In genomic region chr9:109919736-109920408, GRCh38 we compare ENCODE assay signal across 23 cellular contexts.
DNase-seq lines count a peak whose midpoint lies in the region; ATAC-seq and TF ChIP-seq lines count a peak whose summit lies in the region.
"Had no signal": no experiment of that assay in that cellular context is flagged by ENCODE, and none has a peak within 500 bp of the region (broad histone marks: within the 10 kb centered on the region; RNA-seq: fewer than 3 reads in every experiment).

No MANE protein-coding gene starts in this region.

- no peaks in the 10 kb centered on the region for H3K9me3 Mint-ChIP-seq in activated T-cell treated with anti-CD3 and anti-CD28 coated beads, Interleukin-2, amount 50 U/mL, for 72 hours
- no peaks in the 10 kb centered on the region for H3K9me3 Mint-ChIP-seq in activated T-cell treated with anti-CD3 and anti-CD28 coated beads, Interleukin-2, amount 50 U/mL, for 4 hours
- peaks cover 3% of the 10 kb centered on the region for H3K9me3 Mint-ChIP-seq in activated T-helper 2 cell treated with anti-CD3 and anti-CD28 coated beads, Interferon-gamma antibody, Interleukin-2, Interleukin-4, amounts not matched to agents 10 μg/mL and 5 μg/mL and 100 μg/mL, durations not matched to agents 14 hours and 24 hours and 36 hours
- H3K9me3 Mint-ChIP-seq: mesothelial cell of epicardium had no signal

- H3K36me3 Mint-ChIP-seq in activated T-cell treated with anti-CD3 and anti-CD28 coated beads, Interleukin-2, amount 50 U/mL, for 72 hours (ENCODE audit: insufficient read depth in 2 of 2), result peaks cover 0 to 2% of the 10 kb centered on the region in 2 donors
- H3K36me3 Mint-ChIP-seq in activated T-cell treated with anti-CD3 and anti-CD28 coated beads, Interleukin-2, amount 50 U/mL, for 4 hours (ENCODE audit: insufficient read depth), result no peaks in the 10 kb centered on the region
- no peaks in the 10 kb centered on the region for H3K36me3 Mint-ChIP-seq in activated T-helper 2 cell treated with anti-CD3 and anti-CD28 coated beads, Interferon-gamma antibody, Interleukin-2, Interleukin-4, amounts not matched to agents 10 μg/mL and 5 μg/mL and 100 μg/mL, durations not matched to agents 14 hours and 24 hours and 36 hours (ENCODE audit: low read depth)

- H3K27me3 ChIP-seq in MM.1S (replicated peaks; ENCODE audit: insufficient read depth, low read length), result no peaks in the 10 kb centered on the region
- H3K27me3 ChIP-seq: BLaER1 treated with 17β-estradiol and CSF1 and Interleukin-3, amounts not matched to agents 10 nM and 100 nM; dorsolateral prefrontal cortex; esophagus squamous epithelium; tibial nerve had no signal

- no peaks in the 10 kb centered on the region for H3K9me2 ChIP-seq in MM.1S (replicated peaks; ENCODE audit: insufficient read depth, low read length)

- peak overlapping the region; percentile 95 for H3K4me2 ChIP-seq in MM.1S (ENCODE audit: low read depth, low read length)

- peaks cover 38% of the 10 kb centered on the region for H3F3A ChIP-seq in MM.1S (ENCODE audit: insufficient read depth, low read length)

- peaks cover 67% of the 10 kb centered on the region for H3K4me1 Mint-ChIP-seq in activated T-cell treated with anti-CD3 and anti-CD28 coated beads, Interleukin-2, amount 50 U/mL, for 72 hours (ENCODE audit: low read depth)
- peaks cover 26% of the 10 kb centered on the region for H3K4me1 Mint-ChIP-seq in activated T-cell treated with anti-CD3 and anti-CD28 coated beads, Interleukin-2, amount 50 U/mL, for 4 hours (ENCODE audit: low read depth)
- H3K4me1 Mint-ChIP-seq in activated T-helper 2 cell treated with anti-CD3 and anti-CD28 coated beads, Interferon-gamma antibody, Interleukin-2, Interleukin-4, amounts not matched to agents 10 μg/mL and 5 μg/mL and 100 μg/mL, durations not matched to agents 14 hours and 24 hours and 36 hours (ENCODE audit: low read depth), result peaks cover 52% of the 10 kb centered on the region

- intact Hi-C loops in activated T-helper 2 cell treated with anti-CD3 and anti-CD28 coated beads, Interferon-gamma antibody, Interleukin-2, Interleukin-4, amounts not matched to agents 10 μg/mL and 5 μg/mL and 100 μg/mL, durations not matched to agents 14 hours and 24 hours and 36 hours (cut with micrococcal nuclease), result no loop called here

- no peaks in the 10 kb centered on the region for H4K20me1 ChIP-seq in MM.1S (ENCODE audit: insufficient read depth, low read length)
- H4K20me1 ChIP-seq: BLaER1 treated with 17β-estradiol and CSF1 and Interleukin-3, amounts not matched to agents 10 nM and 100 nM had no signal

- ATAC-seq in activated T-cell treated with anti-CD3 and anti-CD28 coated beads, Interleukin-2, amount 50 U/mL, for 72 hours (replicated peaks in 1 of 2), result no peak
- no peak for ATAC-seq in activated T-cell treated with anti-CD3 and anti-CD28 coated beads, Interleukin-2, amount 50 U/mL, for 4 hours
- ATAC-seq in GM21737 (IDR thresholded peaks at IDR 0.05; ENCODE audit: unreplicated experiment), result no peak
- ATAC-seq: HepG2, Right ventricle myocardium inferior, sciatic nerve had no signal

- peak overlapping the region; percentile 68 for H2AFZ ChIP-seq in MM.1S (ENCODE audit: low read length)

- H3K4me3 ChIP-seq in MM.1S (ENCODE audit: low read length), result no peak overlapping the region
- H3K4me3 ChIP-seq: BLaER1 treated with 17β-estradiol and CSF1 and Interleukin-3, amounts not matched to agents 10 nM and 100 nM; dorsolateral prefrontal cortex; esophagus squamous epithelium; prostate gland; tibial nerve had no signal

- no peaks in the 10 kb centered on the region for H3K27me3 Mint-ChIP-seq in activated T-cell treated with anti-CD3 and anti-CD28 coated beads, Interleukin-2, amount 50 U/mL, for 72 hours (ENCODE audit: low read depth)
- no peaks in the 10 kb centered on the region for H3K27me3 Mint-ChIP-seq in activated T-cell treated with anti-CD3 and anti-CD28 coated beads, Interleukin-2, amount 50 U/mL, for 4 hours (ENCODE audit: low read depth)
- no peaks in the 10 kb centered on the region for H3K27me3 Mint-ChIP-seq in activated T-helper 2 cell treated with anti-CD3 and anti-CD28 coated beads, Interferon-gamma antibody, Interleukin-2, Interleukin-4, amounts not matched to agents 10 μg/mL and 5 μg/mL and 100 μg/mL, durations not matched to agents 14 hours and 24 hours and 36 hours (ENCODE audit: low read depth)

- H3K9me3 ChIP-seq in MM.1S (replicated peaks; ENCODE audit: insufficient read depth, low read length), result no peaks in the 10 kb centered on the region
- H3K9me3 ChIP-seq: esophagus squamous epithelium, prostate gland, tibial nerve had no signal

- peaks cover 4% of the 10 kb centered on the region; the same call in 1 of the 2 replicates for H3K79me2 ChIP-seq in MM.1S (ENCODE audit: low read length)

- peak overlapping the region; percentile 17; the same call in 1 of the 2 replicates for H3K9ac ChIP-seq in MM.1S (ENCODE audit: low read length)

- DNase-seq in activated T-cell treated with anti-CD3 and anti-CD28 coated beads, Interleukin-2, amount 50 U/mL, for 72 hours, result no peak
- no peak for DNase-seq in activated T-cell treated with anti-CD3 and anti-CD28 coated beads, Interleukin-2, amount 50 U/mL, for 4 hours
- peak; percentile 77 for DNase-seq in MM.1S
- no peak for DNase-seq in activated T-helper 2 cell treated with anti-CD3 and anti-CD28 coated beads, Interferon-gamma antibody, Interleukin-2, Interleukin-4, amounts not matched to agents 10 μg/mL and 5 μg/mL and 100 μg/mL, durations not matched to agents 14 hours and 24 hours and 36 hours (ENCODE audit: low spot score)
- no peak for DNase-seq in GM13977 (ENCODE audit: low spot score)
- no peak for DNase-seq in NCI-H510A treated with DMSO at 0.1 percent for 48 hours (lab: John Stamatoyannopoulos, UW)
- DNase-seq: activated CD4-positive, alpha-beta T cell treated with anti-CD3 and anti-CD28 coated beads for 4 hours; COR-L47; dorsolateral prefrontal cortex; esophagus squamous epithelium; kidney; NCI-H1092; NCI-H1694; NCI-H446 treated with DMSO at 0.1 percent for 48 hours; stimulated activated CD4-positive, alpha-beta T cell treated with anti-CD3 and anti-CD28 coated beads, Interleukin-2, amount 100 ng/mL, for 48 hours had no signal

- peak overlapping the region; percentile 21 to 50 for H3K4me3 Mint-ChIP-seq in activated T-cell treated with anti-CD3 and anti-CD28 coated beads, Interleukin-2, amount 50 U/mL, for 72 hours
- no peak overlapping the region for H3K4me3 Mint-ChIP-seq in activated T-cell treated with anti-CD3 and anti-CD28 coated beads, Interleukin-2, amount 50 U/mL, for 4 hours
- no peak overlapping the region for H3K4me3 Mint-ChIP-seq in activated T-helper 2 cell treated with anti-CD3 and anti-CD28 coated beads, Interferon-gamma antibody, Interleukin-2, Interleukin-4, amounts not matched to agents 10 μg/mL and 5 μg/mL and 100 μg/mL, durations not matched to agents 14 hours and 24 hours and 36 hours (ENCODE audit: low read depth)
- H3K4me3 Mint-ChIP-seq: mesothelial cell of epicardium had no signal

- H3K4me1 ChIP-seq in MM.1S (ENCODE audit: low read length), result peaks cover 60% of the 10 kb centered on the region
- H3K4me1 ChIP-seq: prostate gland, tibial nerve had no signal

- H3K36me3 ChIP-seq in MM.1S (replicated peaks; ENCODE audit: insufficient read depth, low read length), result no peaks in the 10 kb centered on the region
- H3K36me3 ChIP-seq: BLaER1 treated with 17β-estradiol and CSF1 and Interleukin-3, amounts not matched to agents 10 nM and 100 nM; esophagus squamous epithelium; prostate gland; tibial nerve had no signal

- H3K27ac Mint-ChIP-seq in activated T-cell treated with anti-CD3 and anti-CD28 coated beads, Interleukin-2, amount 50 U/mL, for 72 hours, result peak overlapping the region; percentile 64
- peak overlapping the region; percentile 73 for H3K27ac Mint-ChIP-seq in activated T-helper 2 cell treated with anti-CD3 and anti-CD28 coated beads, Interferon-gamma antibody, Interleukin-2, Interleukin-4, amounts not matched to agents 10 μg/mL and 5 μg/mL and 100 μg/mL, durations not matched to agents 14 hours and 24 hours and 36 hours
- H3K27ac Mint-ChIP-seq: mesothelial cell of epicardium had no signal

- H3K27ac ChIP-seq in MM.1S (ENCODE audit: low read length), result peak overlapping the region; percentile 100
- H3K27ac ChIP-seq: BLaER1 treated with 17β-estradiol and CSF1 and Interleukin-3, amounts not matched to agents 10 nM and 100 nM; dorsolateral prefrontal cortex; prostate gland had no signal

- TF ChIP-seq CTCF in MM.1S (IDR thresholded peaks at IDR 0.05; ENCODE audit: low read length), result no peak
- no peak for TF ChIP-seq CTCF in GM13977 (IDR thresholded peaks at IDR 0.05; ENCODE audit: extremely low read depth, insufficient read depth, missing control alignments)

- in situ Hi-C loops in GM13977 (cut with MboI; ENCODE audit: low pct_unique_long_range_greater_than_20kb, low sequenced_read_pairs, unreplicated experiment), result no loop called here

Comparison
In these comparisons a context has a peak if more than half of its experiments do, and no peak if none do; other contexts are left out.
1. H3K4me3 Mint-ChIP-seq: peak in activated T-cell treated with anti-CD3 and anti-CD28 coated beads, Interleukin-2, amount 50 U/mL, for 72 hours (2 of 2); none in activated T-cell treated with anti-CD3 and anti-CD28 coated beads, Interleukin-2, amount 50 U/mL, for 4 hours (single experiment) and activated T-helper 2 cell treated with anti-CD3 and anti-CD28 coated beads, Interferon-gamma antibody, Interleukin-2, Interleukin-4, amounts not matched to agents 10 μg/mL and 5 μg/mL and 100 μg/mL, durations not matched to agents 14 hours and 24 hours and 36 hours (single experiment).